28 cellular contexts compared by ENCODE assay signal in genomic region chr2:66523990-66524389, GRCh38.
"Had no signal": no experiment of that assay in that cellular context is flagged by ENCODE, and none has a peak within 500 bp of the region (broad histone marks: within the 10 kb centered on the region; RNA-seq: fewer than 3 reads in every experiment).

No MANE protein-coding gene starts in this region.

- H3K27me3 ChIP-seq: esophagus muscularis mucosa, foreskin keratinocyte, gastroesophageal sphincter, heart right ventricle, neural progenitor cell, right atrium auricular region, sigmoid colon, testis, tibial artery had no signal

- H3K4me2 ChIP-seq: neural progenitor cell had no signal

- H3K4me3 ChIP-seq: dorsolateral prefrontal cortex, esophagus muscularis mucosa, gastroesophageal sphincter, heart right ventricle, lung, mucosa of descending colon, neural progenitor cell, prostate gland, right atrium auricular region, sigmoid colon, testis, tibial artery had no signal

- H3K79me2 ChIP-seq: parathyroid adenoma had no signal

- H2AFZ ChIP-seq: neural progenitor cell, parathyroid adenoma had no signal

- H3K9me3 ChIP-seq: esophagus muscularis mucosa, gastroesophageal sphincter, heart right ventricle, mucosa of descending colon, prostate gland, right atrium auricular region, sigmoid colon, testis, tibial artery had no signal

- H3K27ac Mint-ChIP-seq: endodermal cell; memory B cell; naive B cell; natural killer cell treated with Interleukin-12 subunit alpha and Interleukin-12 subunit beta and Interleukin-15 and Interleukin-18, amount 100 ng/mL, for 72 hours; neural progenitor cell; stimulated activated effector memory CD8-positive, alpha-beta T cell treated with anti-CD3 and anti-CD28 coated beads, Interleukin-12 subunit alpha, Interleukin-12 subunit beta, amount 100 ng/mL, for 72 hours; type B pancreatic cell had no signal

- H3K4me3 Mint-ChIP-seq: endodermal cell; memory B cell; naive B cell; natural killer cell treated with Interleukin-12 subunit alpha and Interleukin-12 subunit beta and Interleukin-15 and Interleukin-18, amount 100 ng/mL, for 72 hours; neural progenitor cell; stimulated activated effector memory CD8-positive, alpha-beta T cell treated with anti-CD3 and anti-CD28 coated beads, Interleukin-12 subunit alpha, Interleukin-12 subunit beta, amount 100 ng/mL, for 72 hours; type B pancreatic cell had no signal

- H3K36me3 Mint-ChIP-seq: memory B cell; naive B cell; natural killer cell treated with Interleukin-12 subunit alpha and Interleukin-12 subunit beta and Interleukin-15 and Interleukin-18, amount 100 ng/mL, for 72 hours; stimulated activated effector memory CD8-positive, alpha-beta T cell treated with anti-CD3 and anti-CD28 coated beads, Interleukin-12 subunit alpha, Interleukin-12 subunit beta, amount 100 ng/mL, for 72 hours had no signal

- H3K27ac ChIP-seq: dorsolateral prefrontal cortex, foreskin keratinocyte, heart right ventricle, neural progenitor cell, parathyroid adenoma, prostate gland, right atrium auricular region, testis, tibial artery had no signal

- DNase-seq: dorsolateral prefrontal cortex; effector CD4-positive, alpha-beta T cell; endodermal cell; foreskin keratinocyte; heart right ventricle; hippocampal formation; left cardiac atrium; left ventricle myocardium superior; mucosa of descending colon; naive B cell; sigmoid colon; stimulated activated CD4-positive, alpha-beta T cell treated with anti-CD3 and anti-CD28 coated beads, Interleukin-2, amount 100 ng/mL, for 24 hours; stimulated activated CD4-positive, alpha-beta T cell treated with anti-CD3 and anti-CD28 coated beads, Interleukin-4, amount 100 ng/mL, for 24 hours; stimulated activated naive CD8-positive, alpha-beta T cell treated with anti-CD3 and anti-CD28 coated beads, Interleukin-15, Interleukin-2, amounts not matched to agents 100 U/mL and 50 U/mL, for 24 hours; substantia nigra; testis; tibial artery had no signal

- H3K4me1 Mint-ChIP-seq: memory B cell; naive B cell; stimulated activated effector memory CD8-positive, alpha-beta T cell treated with anti-CD3 and anti-CD28 coated beads, Interleukin-12 subunit alpha, Interleukin-12 subunit beta, amount 100 ng/mL, for 72 hours had no signal

- H3K36me3 ChIP-seq: neural progenitor cell, prostate gland, right atrium auricular region had no signal

- ATAC-seq: foreskin keratinocyte; gastroesophageal sphincter; heart right ventricle; left cardiac atrium; left ventricle myocardium superior; mucosa of descending colon; natural killer cell treated with Interleukin-12 subunit alpha and Interleukin-12 subunit beta and Interleukin-15 and Interleukin-18, amount 100 ng/mL, for 72 hours; stimulated activated effector memory CD8-positive, alpha-beta T cell treated with anti-CD3 and anti-CD28 coated beads, Interleukin-12 subunit alpha, Interleukin-12 subunit beta, amount 100 ng/mL, for 72 hours; stimulated activated naive CD8-positive, alpha-beta T cell treated with anti-CD3 and anti-CD28 coated beads, Interleukin-15, Interleukin-2, amounts not matched to agents 100 U/mL and 50 U/mL, for 24 hours had no signal

- H3K4me1 ChIP-seq: foreskin keratinocyte, prostate gland, testis had no signal

- H3K9me3 Mint-ChIP-seq: endodermal cell; memory B cell; naive B cell; natural killer cell treated with Interleukin-12 subunit alpha and Interleukin-12 subunit beta and Interleukin-15 and Interleukin-18, amount 100 ng/mL, for 72 hours; neural progenitor cell; type B pancreatic cell had no signal

- H3K27me3 Mint-ChIP-seq: type B pancreatic cell had no signal
